ENCODE assay signal across 8 cellular contexts in genomic region chr2:57759822-57760300, GRCh38.
A peak's percentile ranks its signal among the peaks of the same experiment; 100 is the strongest.
DNase-seq lines count a peak whose midpoint lies in the region; ATAC-seq and TF ChIP-seq lines count a peak whose summit lies in the region.

No MANE protein-coding gene starts in this region.

- H3K79me2 ChIP-seq in SU-DHL-6 (ENCODE audit: insufficient read depth, low read length) = no peaks in the 10 kb centered on the region

- H3K4me3 ChIP-seq in SU-DHL-6 (ENCODE audit: insufficient read depth, low read length, poor library complexity, severe bottlenecking) = no peak overlapping the region
- peak overlapping the region in 2 of 4 donors; percentile 12 to 41 for H3K4me3 ChIP-seq in adrenal gland
- peak overlapping the region in 1 of 2 donors; percentile 16 for H3K4me3 ChIP-seq in prostate gland
- H3K4me3 ChIP-seq in uterus = peak overlapping the region in 1 of 2 donors; percentile 19

- WGBS in adrenal gland, 4 donors = 2 to 3% (median 2%) methylated on average over 18 to 19 of the region's 19 CpGs
- WGBS in prostate gland = under 1% methylated on average over 19 of the region's 19 CpGs

- no peaks in the 10 kb centered on the region for H3K27me3 ChIP-seq in SU-DHL-6 (ENCODE audit: low read length)
- no peaks in the 10 kb centered on the region for H3K27me3 ChIP-seq in adrenal gland
- no peaks in the 10 kb centered on the region for H3K27me3 ChIP-seq in prostate gland (replicated peaks; ENCODE audit: insufficient read depth)
- no peaks in the 10 kb centered on the region for H3K27me3 ChIP-seq in uterus

- H2AFZ ChIP-seq in SU-DHL-6 (ENCODE audit: low read depth, low read length, severe bottlenecking) = no peak overlapping the region

- H4K20me1 ChIP-seq in SU-DHL-6 (ENCODE audit: low read depth, low read length) = no peaks in the 10 kb centered on the region

- no peaks in the 10 kb centered on the region for H3K36me3 ChIP-seq in SU-DHL-6 (ENCODE audit: low read length)
- H3K36me3 ChIP-seq in adrenal gland (replicated peaks in 1 of 2) = no peaks in the 10 kb centered on the region
- H3K36me3 ChIP-seq in prostate gland = no peaks in the 10 kb centered on the region
- no peaks in the 10 kb centered on the region for H3K36me3 ChIP-seq in uterus

- ATAC-seq in HG02642 (IDR thresholded peaks at IDR 0.05; ENCODE audit: poor library complexity, unreplicated experiment) = peak; percentile 93
- ATAC-seq in left cardiac atrium = peak; percentile 98 to 99

- intact Hi-C loops in adrenal gland (cut with DNase I) (loop anchor here in 1 of 2 donors (10.0 kb wide), 1 partner anchor 685 kb away; no protein-coding TSS in a partner anchor), left cardiac atrium (cut with DNase I) (loop anchor here in 1 of 2 donors (5.0 kb wide), 1 partner anchor 687 kb away; no protein-coding TSS in a partner anchor), prostate gland (cut with DNase I) (no loop called here), uterus (cut with DNase I; ENCODE audit: low total_unique reads) (no loop called here)

- H3K9me3 ChIP-seq in SU-DHL-6 (ENCODE audit: insufficient read depth, low read length) (no peaks in the 10 kb centered on the region), adrenal gland (replicated peaks in 1 of 3) (no peaks in the 10 kb centered on the region), prostate gland (no peaks in the 10 kb centered on the region), uterus (no peaks in the 10 kb centered on the region)

- no peaks in the 10 kb centered on the region for H3K9me2 ChIP-seq in SU-DHL-6 (replicated peaks; ENCODE audit: insufficient read depth, low read length)

- H3K4me1 ChIP-seq in adrenal gland (replicated peaks in 1 of 2) (peaks cover 5 to 10% of the 10 kb centered on the region in 2 donors), prostate gland (replicated peaks) (peaks cover 9% of the 10 kb centered on the region), uterus (no peaks in the 10 kb centered on the region)

- peak overlapping the region; percentile 28 for H3K4me2 ChIP-seq in SU-DHL-6 (ENCODE audit: low read depth, low read length, poor library complexity, severe bottlenecking)

- no peaks in the 10 kb centered on the region for H3F3A ChIP-seq in SU-DHL-6 (ENCODE audit: insufficient read depth)

- no peak for TF ChIP-seq POLR2A in adrenal gland (IDR thresholded peaks at IDR 0.05)
- no peak for TF ChIP-seq POLR2A in prostate gland (IDR thresholded peaks at IDR 0.05)
- TF ChIP-seq POLR2A in uterus (IDR thresholded peaks at IDR 0.05) = no peak

- H3K27ac ChIP-seq in SU-DHL-6 (ENCODE audit: low read depth, low read length) (no peak overlapping the region), adrenal gland (no peak overlapping the region), prostate gland (no peak overlapping the region), uterus (peak overlapping the region in 1 of 2 donors; percentile 37)

- TF ChIP-seq CTCF in GM12873 (IDR thresholded peaks at IDR 0.05; ENCODE audit: insufficient read depth, low read depth, low read length, missing control alignments) (peak; percentile 96), SU-DHL-6 (IDR thresholded peaks at IDR 0.05; ENCODE audit: insufficient read depth, low read length, poor library complexity, severe bottlenecking) (peak; percentile 88), adrenal gland (IDR thresholded peaks at IDR 0.05) (peak; percentile 89 to 96 (median 94)), prostate gland (IDR thresholded peaks at IDR 0.05) (peak; percentile 78 to 88 (median 84)), uterus (IDR thresholded peaks at IDR 0.05) (peak; percentile 79 to 90 (median 84))

- 0 out of 2 replicates have a peak overlapping the region, but pooled peaks have one; percentile 4 for H3K9ac ChIP-seq in SU-DHL-6 (ENCODE audit: low read length)

- peak; percentile 67 for DNase-seq in NCI-H1092 (lab: John Stamatoyannopoulos, UW)
- peak; percentile 85 to 93 (median 88) for DNase-seq in adrenal gland
- DNase-seq in left cardiac atrium = peak; percentile 82
- peak; percentile 76 for DNase-seq in prostate gland (ENCODE audit: low spot score)
- peak; percentile 78 to 85 for DNase-seq in uterus
